12 cellular contexts compared by ENCODE assay signal in the genomic region with DNA sequence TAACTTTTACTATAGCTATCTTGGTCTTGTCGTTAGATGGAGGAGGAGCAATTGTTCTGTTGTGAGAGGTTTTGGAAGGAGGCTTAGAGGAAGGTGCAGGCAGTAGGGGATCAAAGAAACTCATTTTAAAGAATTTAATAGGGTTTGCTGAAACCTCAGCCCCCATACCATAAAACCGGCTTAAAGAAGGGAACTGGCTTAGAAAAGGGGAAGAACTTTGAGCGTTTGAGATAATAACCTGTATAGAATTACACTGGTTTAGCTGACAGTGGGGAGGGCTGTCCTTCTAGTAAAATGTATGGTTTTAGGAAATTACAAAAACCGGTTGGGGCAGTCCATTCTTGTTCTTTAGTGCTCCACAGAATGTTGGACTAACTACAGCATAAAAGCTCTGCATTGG.
A peak's percentile ranks its signal among the peaks of the same experiment; 100 is the strongest.
DNase-seq lines count a peak whose midpoint lies in the region; ATAC-seq and TF ChIP-seq lines count a peak whose summit lies in the region.
"Had no signal": no experiment of that assay in that cellular context is flagged by ENCODE, and none has a peak within 500 bp of the region (broad histone marks: within the 10 kb centered on the region; RNA-seq: fewer than 3 reads in every experiment).

No MANE protein-coding gene starts in this region.

- no peak overlapping the region for H2AFZ ChIP-seq in Karpas-422 (ENCODE audit: low read length)

- H3K4me3 ChIP-seq in Karpas-422 (ENCODE audit: low read length), result no peak overlapping the region
- H3K4me3 ChIP-seq in psoas muscle, result no peak overlapping the region
- H3K4me3 ChIP-seq: upper lobe of right lung had no signal

- H3K9me2 ChIP-seq in Karpas-422 (replicated peaks; ENCODE audit: insufficient read depth, low read length), result no peaks in the 10 kb centered on the region

- H3K79me2 ChIP-seq in Karpas-422 (ENCODE audit: low read length), result peaks cover 84% of the 10 kb centered on the region

- 55 to 74% (median 68%) methylated on average over 4 of the region's 4 CpGs for WGBS in psoas muscle, 3 donors

- H3K27ac ChIP-seq in Karpas-422 (ENCODE audit: low read length), result no peak overlapping the region
- H3K27ac ChIP-seq in psoas muscle, result no peak overlapping the region
- H3K27ac ChIP-seq: upper lobe of right lung had no signal

- ATAC-seq in activated CD8-positive, alpha-beta T cell treated with anti-CD3 and anti-CD28 coated beads for 36 hours, result no peak
- ATAC-seq in naive thymus-derived CD8-positive, alpha-beta T cell, result no peak
- no peak for ATAC-seq in psoas muscle
- ATAC-seq: upper lobe of right lung had no signal

- POLR2A ChIA-PET in activated CD8-positive, alpha-beta T cell treated with anti-CD3 and anti-CD28 coated beads for 36 hours (lab: Charles Lee), result interaction anchor here (2.0 kb wide), 1 partner anchor 12 kb away, joined by 4 read pairs; no protein-coding TSS in a partner anchor
- POLR2A ChIA-PET in naive thymus-derived CD8-positive, alpha-beta T cell (lab: Charles Lee), result no interaction called here

- no peaks in the 10 kb centered on the region for H3K36me3 ChIP-seq in Karpas-422 (ENCODE audit: insufficient read depth, low read length)
- H3K36me3 ChIP-seq in psoas muscle (ENCODE audit: insufficient read depth in 1 of 2, low read depth in 1 of 2), result no peaks in the 10 kb centered on the region
- H3K36me3 ChIP-seq: upper lobe of right lung had no signal

- H3K9ac ChIP-seq in Karpas-422 (ENCODE audit: low read length), result no peak overlapping the region

- intact Hi-C loops in activated CD8-positive, alpha-beta T cell treated with anti-CD3 and anti-CD28 coated beads for 36 hours (cut with micrococcal nuclease), result no loop called here
- intact Hi-C loops in psoas muscle (cut with DNase I), result no loop called here

- no peaks in the 10 kb centered on the region for H3K9me3 ChIP-seq in Karpas-422 (ENCODE audit: low read length)
- H3K9me3 ChIP-seq in psoas muscle, result no peaks in the 10 kb centered on the region
- H3K9me3 ChIP-seq: upper lobe of right lung had no signal

- H3K27me3 Mint-ChIP-seq in activated CD8-positive, alpha-beta T cell treated with anti-CD3 and anti-CD28 coated beads for 36 hours, result no peaks in the 10 kb centered on the region
- H3K27me3 Mint-ChIP-seq in naive thymus-derived CD8-positive, alpha-beta T cell, result no peaks in the 10 kb centered on the region

- H3K36me3 Mint-ChIP-seq in activated CD8-positive, alpha-beta T cell treated with anti-CD3 and anti-CD28 coated beads for 36 hours (ENCODE audit: low read depth), result peaks cover 20% of the 10 kb centered on the region
- H3K36me3 Mint-ChIP-seq in naive thymus-derived CD8-positive, alpha-beta T cell, result peaks cover 6 to 12% (median 9%) of the 10 kb centered on the region in 3 donors

- H3K4me2 ChIP-seq in Karpas-422 (ENCODE audit: low read depth, low read length, poor library complexity, severe bottlenecking), result peak overlapping the region; percentile 42

- H3K4me1 ChIP-seq in Karpas-422 (ENCODE audit: low read length) (peaks cover 19% of the 10 kb centered on the region), psoas muscle (peaks cover 25% of the 10 kb centered on the region)

- peak overlapping the region; percentile 71 for H3K4me3 Mint-ChIP-seq in activated CD8-positive, alpha-beta T cell treated with anti-CD3 and anti-CD28 coated beads for 36 hours
- peak overlapping the region in 9 of 10 donors; percentile 2 to 76 (median 67) for H3K4me3 Mint-ChIP-seq in naive thymus-derived CD8-positive, alpha-beta T cell

- H3K4me1 Mint-ChIP-seq in activated CD8-positive, alpha-beta T cell treated with anti-CD3 and anti-CD28 coated beads for 36 hours (ENCODE audit: low read depth), result peaks cover 61% of the 10 kb centered on the region
- H3K4me1 Mint-ChIP-seq in naive thymus-derived CD8-positive, alpha-beta T cell, result peaks cover 28 to 70% (median 62%) of the 10 kb centered on the region in 4 donors

- H3K9me3 Mint-ChIP-seq in activated CD8-positive, alpha-beta T cell treated with anti-CD3 and anti-CD28 coated beads for 36 hours, result peaks cover 7% of the 10 kb centered on the region
- H3K9me3 Mint-ChIP-seq in naive thymus-derived CD8-positive, alpha-beta T cell, result peaks cover 0 to 19% (median 0%) of the 10 kb centered on the region in 9 donors

- CTCF ChIA-PET in activated CD8-positive, alpha-beta T cell treated with anti-CD3 and anti-CD28 coated beads for 36 hours (lab: Charles Lee), result no interaction called here

- peak overlapping the region; percentile 91 for H3K27ac Mint-ChIP-seq in activated CD8-positive, alpha-beta T cell treated with anti-CD3 and anti-CD28 coated beads for 36 hours
- peak overlapping the region in 7 of 10 donors; percentile 0 to 82 (median 44) for H3K27ac Mint-ChIP-seq in naive thymus-derived CD8-positive, alpha-beta T cell

- DNase-seq in SKM-1 treated with dmso at 0.1 percent for 144 hours (lab: John Stamatoyannopoulos, UW; ENCODE audit: unreplicated experiment) (peak; percentile 6), SKM-1 (lab: John Stamatoyannopoulos, UW; ENCODE audit: unreplicated experiment) (no peak), Karpas-422 (peak; percentile 54), NCI-H2107 (lab: John Stamatoyannopoulos, UW) (no peak), psoas muscle (no peak), NCI-H1436 treated with DMSO at 0.1 percent for 48 hours (lab: John Stamatoyannopoulos, UW) (no peak)
- DNase-seq in activated CD8-positive, alpha-beta T cell treated with anti-CD3 and anti-CD28 coated beads for 36 hours, result no peak
- DNase-seq in naive thymus-derived CD8-positive, alpha-beta T cell, result no peak
- DNase-seq: activated CD4-positive, CD25-positive, alpha-beta regulatory T cell treated with anti-CD3 and anti-CD28 coated beads, Interleukin-2, amount 50 U/mL, for 72 hours; dermis blood vessel endothelial cell; foreskin fibroblast; upper lobe of right lung had no signal

- no peaks in the 10 kb centered on the region for H4K20me1 ChIP-seq in Karpas-422 (ENCODE audit: insufficient read depth, low read depth, low read length)

- no peaks in the 10 kb centered on the region for H3K27me3 ChIP-seq in Karpas-422 (ENCODE audit: low read length)
- H3K27me3 ChIP-seq in psoas muscle (ENCODE audit: insufficient read depth in 3 of 3, low read length in 2 of 3), result no peaks in the 10 kb centered on the region
- H3K27me3 ChIP-seq: upper lobe of right lung had no signal

- no peak for TF ChIP-seq CTCF in activated CD8-positive, alpha-beta T cell treated with anti-CD3 and anti-CD28 coated beads for 36 hours (IDR thresholded peaks at IDR 0.05)
- TF ChIP-seq CTCF in psoas muscle (IDR thresholded peaks at IDR 0.05), result no peak

Comparison
In these comparisons a context has a peak if more than half of its experiments do, and no peak if none do; other contexts are left out.
1. DNase-seq: peak in SKM-1 treated with dmso at 0.1 percent for 144 hours (single experiment) and Karpas-422 (single experiment); none in SKM-1 (single experiment), activated CD8-positive, alpha-beta T cell treated with anti-CD3 and anti-CD28 coated beads for 36 hours (single experiment), naive thymus-derived CD8-positive, alpha-beta T cell (0 of 10), NCI-H2107 (single experiment), psoas muscle (0 of 2) and NCI-H1436 treated with DMSO at 0.1 percent for 48 hours (single experiment).